ENCODE assay signal across 26 cellular contexts in the genomic region with DNA sequence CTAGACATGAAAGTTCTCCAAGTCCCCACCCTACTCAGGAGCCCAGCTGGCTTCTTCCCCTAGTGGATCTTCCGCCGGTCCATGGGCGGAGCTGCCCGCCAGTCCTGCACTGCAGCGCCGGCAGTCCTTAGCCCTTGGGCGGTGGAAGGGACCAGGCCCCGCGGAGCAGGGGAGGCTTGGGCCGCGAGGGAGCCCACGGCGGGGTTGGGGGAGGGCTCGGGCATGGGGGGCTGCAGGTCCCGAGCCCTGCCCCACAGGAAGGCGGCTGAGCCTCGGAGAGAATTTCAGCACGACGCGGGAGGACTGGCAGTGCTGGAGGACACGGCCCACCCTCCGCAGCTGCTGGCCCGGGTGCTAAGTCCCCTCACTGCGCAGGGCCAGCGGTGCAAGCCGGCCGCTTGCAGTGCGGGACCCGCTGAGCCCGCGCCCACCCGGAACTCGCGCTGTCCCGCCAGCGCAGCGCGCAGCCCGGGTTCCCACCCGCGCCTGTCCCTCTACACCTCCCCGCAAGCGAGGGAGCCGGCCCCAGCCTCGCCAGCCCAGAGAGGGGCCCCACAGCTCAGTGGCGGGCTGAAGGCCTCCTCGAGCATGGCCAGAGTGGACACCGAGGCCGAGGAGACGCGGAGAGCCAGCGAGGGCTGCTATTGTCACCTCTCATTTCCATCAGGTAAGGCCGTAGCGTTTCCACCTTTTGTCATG.
"Had no signal": no experiment of that assay in that cellular context is flagged by ENCODE, and none has a peak within 500 bp of the region (broad histone marks: within the 10 kb centered on the region; RNA-seq: fewer than 3 reads in every experiment).

No MANE protein-coding gene starts in this region.

- H3K4me1 Mint-ChIP-seq: activated naive CD8-positive, alpha-beta T cell treated with anti-CD3 and anti-CD28 coated beads, Interleukin-2, amount 50 U/mL, for 24 hours; WTC11 had no signal

- H3K27me3 ChIP-seq: ascending aorta, body of pancreas, Peyer's patch had no signal

- H3K36me3 ChIP-seq: ascending aorta, Peyer's patch had no signal

- H3K36me3 Mint-ChIP-seq: activated naive CD4-positive, alpha-beta T cell treated with anti-CD3 and anti-CD28 coated beads, Interleukin-2, amount 50 U/mL, for 72 hours had no signal

- H3K27me3 Mint-ChIP-seq: activated naive CD8-positive, alpha-beta T cell treated with anti-CD3 and anti-CD28 coated beads, Interleukin-2, amount 50 U/mL, for 24 hours; activated T-cell treated with anti-CD3 and anti-CD28 coated beads, Interleukin-2, amount 50 U/mL, for 24 hours; T-helper 17 cell had no signal

- H3K4me1 ChIP-seq: ascending aorta, body of pancreas, Peyer's patch had no signal

- H3K9me3 Mint-ChIP-seq: activated naive CD8-positive, alpha-beta T cell treated with anti-CD3 and anti-CD28 coated beads, Interleukin-2, amount 50 U/mL, for 24 hours; activated T-cell treated with anti-CD3 and anti-CD28 coated beads, Interleukin-2, amount 50 U/mL, for 24 hours had no signal

- H3K4me3 ChIP-seq: ascending aorta, body of pancreas, K562, Peyer's patch had no signal

- ATAC-seq: activated CD8-positive, alpha-beta T cell treated with anti-CD3 and anti-CD28 coated beads, Interleukin-2, amount 10 ng/mL, durations not matched to agents 7 days and 5 days; activated naive CD4-positive, alpha-beta T cell treated with anti-CD3 and anti-CD28 coated beads, Interleukin-2, amount 50 U/mL, for 72 hours; activated naive CD8-positive, alpha-beta T cell treated with anti-CD3 and anti-CD28 coated beads, Interleukin-2, amount 50 U/mL, for 24 hours; body of pancreas; K562; T-helper 17 cell; WTC11 had no signal

- DNase-seq: activated CD4-positive, alpha-beta T cell treated with anti-CD3 and anti-CD28 coated beads for 48 hours; activated CD4-positive, alpha-beta T cell treated with anti-CD3 and anti-CD28 coated beads, Interleukin-2, amount 50 U/mL, for 4 hours; activated CD4-positive, CD25-positive, alpha-beta regulatory T cell treated with anti-CD3 and anti-CD28 coated beads, Interleukin-2, amount 50 U/mL, for 72 hours; activated CD8-positive, alpha-beta T cell treated with anti-CD3 and anti-CD28 coated beads, Interleukin-2, amount 10 ng/mL, durations not matched to agents 7 days and 5 days; activated effector memory CD4-positive, alpha-beta T cell treated with anti-CD3 and anti-CD28 coated beads, Interleukin-2, amount 50 U/mL, for 16 hours; activated naive CD4-positive, alpha-beta T cell treated with Interleukin-2 at 50 U/mL for 16 hours; activated naive CD8-positive, alpha-beta T cell treated with anti-CD3 and anti-CD28 coated beads, Interleukin-2, amount 50 U/mL, for 24 hours; activated T-cell treated with anti-CD3 and anti-CD28 coated beads, Interleukin-2, amount 50 U/mL, for 24 hours; amniotic stem cell; body of pancreas; Karpas-422; MM.1S; NCI-H1105; NCI-H1436; NCI-H1694 treated with DMSO at 0.1 percent for 48 hours; NCI-H2081; NCI-H446; NCI-H524; Peyer's patch; SHP77 treated with DMSO at 0.1 percent for 48 hours; T-helper 17 cell; T-helper 9 cell had no signal

- H3K27ac ChIP-seq: ascending aorta, body of pancreas, Peyer's patch had no signal

- H3K9me3 ChIP-seq: ascending aorta, body of pancreas had no signal

- H3K4me3 Mint-ChIP-seq: activated CD8-positive, alpha-beta T cell treated with anti-CD3 and anti-CD28 coated beads, Interleukin-2, amount 10 ng/mL, durations not matched to agents 7 days and 5 days; activated naive CD8-positive, alpha-beta T cell treated with anti-CD3 and anti-CD28 coated beads, Interleukin-2, amount 50 U/mL, for 24 hours; activated T-cell treated with anti-CD3 and anti-CD28 coated beads, Interleukin-2, amount 50 U/mL, for 24 hours; T-helper 17 cell; WTC11 had no signal

- H3K27ac Mint-ChIP-seq: activated CD8-positive, alpha-beta T cell treated with anti-CD3 and anti-CD28 coated beads, Interleukin-2, amount 10 ng/mL, durations not matched to agents 7 days and 5 days; activated naive CD4-positive, alpha-beta T cell treated with anti-CD3 and anti-CD28 coated beads, Interleukin-2, amount 50 U/mL, for 72 hours; activated naive CD8-positive, alpha-beta T cell treated with anti-CD3 and anti-CD28 coated beads, Interleukin-2, amount 50 U/mL, for 24 hours; activated T-cell treated with anti-CD3 and anti-CD28 coated beads, Interleukin-2, amount 50 U/mL, for 24 hours; T-helper 17 cell; WTC11 had no signal
